Comparison of ENCODE assay signal across 1 cellular context in the genomic region with DNA sequence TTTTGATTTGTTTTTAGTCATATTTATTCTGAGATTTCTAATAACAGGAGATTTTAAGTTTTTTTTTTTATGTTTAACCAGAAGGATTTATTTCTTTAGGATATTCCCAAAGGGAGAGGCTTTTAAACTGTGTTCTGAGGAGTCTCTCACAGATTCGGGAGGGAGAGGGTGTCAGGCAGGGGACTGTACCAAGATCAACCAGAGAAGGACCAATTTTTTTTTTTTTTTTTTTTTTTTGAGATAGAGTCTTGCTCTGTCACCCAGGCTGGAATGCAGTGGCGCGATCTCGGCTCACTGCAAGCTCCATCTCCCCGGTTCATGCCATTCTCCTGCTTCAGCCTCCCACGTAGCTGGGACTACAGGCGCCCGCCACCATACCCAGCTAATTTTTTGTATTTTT. TPM values are rescaled to one million over a fixed set of nuclear protein-coding genes. Genes with fewer than 3 reads are reported as not detected.
"Had no signal": no experiment of that assay in that cellular context is flagged by ENCODE, and none has a peak within 500 bp of the region (broad histone marks: within the 10 kb centered on the region; RNA-seq: fewer than 3 reads in every experiment).

No MANE protein-coding gene starts in this region.

RNA-seq across cellular contexts. Expression of gene MAP3K7CL, which starts 37.0 kb away (rescaled TPM):
- polyA plus RNA-seq: cardiac muscle cell had no signal
